18 cellular contexts compared by ENCODE assay signal in genomic region chr1:212565079-212565478, GRCh38. TPM values are rescaled to one million over a fixed set of nuclear protein-coding genes. Genes with fewer than 3 reads are reported as not detected.
DNase-seq lines count a peak whose midpoint lies in the region; ATAC-seq and TF ChIP-seq lines count a peak whose summit lies in the region.
"Had no signal": no experiment of that assay in that cellular context is flagged by ENCODE, and none has a peak within 500 bp of the region (broad histone marks: within the 10 kb centered on the region; RNA-seq: fewer than 3 reads in every experiment).

No MANE protein-coding gene starts in this region.

- POLR2A ChIA-PET in CD8-positive, alpha-beta memory T cell (lab: Charles Lee): no interaction called here

- CTCF ChIA-PET in CD8-positive, alpha-beta memory T cell (lab: Charles Lee): no interaction called here

- no peaks in the 10 kb centered on the region for H3K36me3 Mint-ChIP-seq in T-helper 2 cell treated with Interferon-gamma antibody and Interleukin-4, amounts not matched to agents 5 μg/mL and 100 μg/mL, for 36 hours (ENCODE audit: low read depth)
- H3K36me3 Mint-ChIP-seq in CD8-positive, alpha-beta memory T cell: peaks cover 0 to 2% (median 2%) of the 10 kb centered on the region in 3 donors
- no peaks in the 10 kb centered on the region for H3K36me3 Mint-ChIP-seq in brain
- H3K36me3 Mint-ChIP-seq in neural crest cell (ENCODE audit: low read depth): no peaks in the 10 kb centered on the region

- H3K9me3 ChIP-seq in CD8-positive, alpha-beta memory T cell (ENCODE audit: low read length): no peaks in the 10 kb centered on the region
- H3K9me3 ChIP-seq: SK-N-SH had no signal

- H3K27ac Mint-ChIP-seq in T-helper 2 cell treated with Interferon-gamma antibody and Interleukin-4, amounts not matched to agents 5 μg/mL and 100 μg/mL, for 36 hours: no peak overlapping the region
- peak overlapping the region in 3 of 8 donors; percentile 9 to 80 (median 10) for H3K27ac Mint-ChIP-seq in CD8-positive, alpha-beta memory T cell
- peak overlapping the region in 2 of 5 experiments; percentile 5 to 32 for H3K27ac Mint-ChIP-seq in brain
- no peak overlapping the region for H3K27ac Mint-ChIP-seq in neural crest cell (ENCODE audit: unreplicated experiment)
- H3K27ac Mint-ChIP-seq: endodermal cell had no signal

- DNase-seq in T-helper 2 cell treated with Interferon-gamma antibody and Interleukin-4, amounts not matched to agents 5 μg/mL and 100 μg/mL, for 36 hours (ENCODE audit: low spot score): no peak
- DNase-seq in T-helper 2 cell: no peak
- no peak for DNase-seq in CD8-positive, alpha-beta memory T cell
- DNase-seq in neural crest cell (ENCODE audit: low read depth, low spot score): no peak
- no peak for DNase-seq in HPDE6-E6E7 (ENCODE audit: extremely low spot score)
- DNase-seq in NCI-H82 treated with DMSO at 0.1 percent for 48 hours (lab: John Stamatoyannopoulos, UW; ENCODE audit: unreplicated experiment): no peak
- DNase-seq: activated CD4-positive, CD25-positive, alpha-beta regulatory T cell treated with anti-CD3 and anti-CD28 coated beads, Interleukin-2, amount 50 U/mL, for 72 hours; endodermal cell; left colon; NCI-H1105; NCI-H2081 treated with DMSO at 0.1 percent for 48 hours; NCI-H446 treated with DMSO at 0.1 percent for 48 hours; SK-N-SH; small intestine; T1000 had no signal

- peaks cover 7% of the 10 kb centered on the region for H3K4me1 ChIP-seq in CD8-positive, alpha-beta memory T cell (ENCODE audit: insufficient read depth, low read length)

- H3K27ac ChIP-seq in CD8-positive, alpha-beta memory T cell (ENCODE audit: low read depth, low read length): no peak overlapping the region
- H3K27ac ChIP-seq: RWPE1 had no signal

- no peaks in the 10 kb centered on the region for H3K9me3 Mint-ChIP-seq in T-helper 2 cell treated with Interferon-gamma antibody and Interleukin-4, amounts not matched to agents 5 μg/mL and 100 μg/mL, for 36 hours
- H3K9me3 Mint-ChIP-seq in CD8-positive, alpha-beta memory T cell: peaks cover 0 to 4% (median 0%) of the 10 kb centered on the region in 5 donors
- H3K9me3 Mint-ChIP-seq in brain: peaks cover 0 to 16% (median 5%) of the 10 kb centered on the region in 5 experiments
- no peaks in the 10 kb centered on the region for H3K9me3 Mint-ChIP-seq in neural crest cell

- no peak overlapping the region for H3K4me3 ChIP-seq in CD8-positive, alpha-beta memory T cell (ENCODE audit: low read length)

- H3K27me3 Mint-ChIP-seq in T-helper 2 cell treated with Interferon-gamma antibody and Interleukin-4, amounts not matched to agents 5 μg/mL and 100 μg/mL, for 36 hours (ENCODE audit: low read depth): peaks cover 31% of the 10 kb centered on the region
- H3K27me3 Mint-ChIP-seq in CD8-positive, alpha-beta memory T cell: peaks cover 0 to 2% of the 10 kb centered on the region in 2 donors
- H3K27me3 Mint-ChIP-seq in brain (peaks cover 4% of the 10 kb centered on the region), neural crest cell (ENCODE audit: low read depth) (no peaks in the 10 kb centered on the region)

- TF ChIP-seq CTCF in brain (conservative IDR thresholded peaks at IDR 0.05): no peak
- no peak for TF ChIP-seq CTCF in neural crest cell (conservative IDR thresholded peaks at IDR 0.05)

- no peaks in the 10 kb centered on the region for H3K27me3 ChIP-seq in CD8-positive, alpha-beta memory T cell (ENCODE audit: insufficient read depth, low read length, poor library complexity, severe bottlenecking)

- ATAC-seq in GM19455 (IDR thresholded peaks at IDR 0.05; ENCODE audit: unreplicated experiment): no peak
- ATAC-seq: left colon had no signal

- peaks cover 21% of the 10 kb centered on the region for H3K4me1 Mint-ChIP-seq in T-helper 2 cell treated with Interferon-gamma antibody and Interleukin-4, amounts not matched to agents 5 μg/mL and 100 μg/mL, for 36 hours (ENCODE audit: low read depth)
- peaks cover 9 to 19% (median 16%) of the 10 kb centered on the region in 3 donors for H3K4me1 Mint-ChIP-seq in CD8-positive, alpha-beta memory T cell
- H3K4me1 Mint-ChIP-seq in brain (peaks cover 47% of the 10 kb centered on the region), neural crest cell (peaks cover 17% of the 10 kb centered on the region)

- H3K4me3 Mint-ChIP-seq in T-helper 2 cell treated with Interferon-gamma antibody and Interleukin-4, amounts not matched to agents 5 μg/mL and 100 μg/mL, for 36 hours: peak overlapping the region; percentile 40
- H3K4me3 Mint-ChIP-seq in CD8-positive, alpha-beta memory T cell: peak overlapping the region in 6 of 7 donors; percentile 42 to 90 (median 62)
- H3K4me3 Mint-ChIP-seq in brain (peak overlapping the region in 3 of 5 experiments; percentile 24 to 61 (median 27)), neural crest cell (peak overlapping the region; percentile 0)
- H3K4me3 Mint-ChIP-seq: endodermal cell had no signal

- no peaks in the 10 kb centered on the region for H3K36me3 ChIP-seq in CD8-positive, alpha-beta memory T cell (ENCODE audit: insufficient read depth, low read length)

RNA-seq across cellular contexts. Expression of gene ATF3, which starts 43.5 kb away (rescaled TPM):
- total RNA-seq in CD8-positive, alpha-beta memory T cell: 10 to 100 TPM; 58.8 to 59.0 TPM
- polyA plus RNA-seq in CD8-positive, alpha-beta memory T cell: not detected
- polyA plus RNA-seq in brain (ENCODE audit: insufficient read depth, low read depth, low replicate concordance): 12.3 TPM
- total RNA-seq in neural crest cell: 10.3 and 12.3 TPM in 2 replicates

Comparison
In these comparisons a context has a peak if more than half of its experiments do, and no peak if none do; other contexts are left out.
1. H3K4me3 Mint-ChIP-seq: peak in every context shown above with its lines; median percentile 62 in CD8-positive, alpha-beta memory T cell; 40 in T-helper 2 cell treated with Interferon-gamma antibody and Interleukin-4, amounts not matched to agents 5 μg/mL and 100 μg/mL, for 36 hours; 27 in brain; 0 in neural crest cell.